ENCODE assay signal across 9 cellular contexts in genomic region chr19:800360-801029, GRCh38. TPM values are rescaled to one million over a fixed set of nuclear protein-coding genes. Genes with fewer than 3 reads are reported as not detected.
DNase-seq lines count a peak whose midpoint lies in the region; ATAC-seq and TF ChIP-seq lines count a peak whose summit lies in the region.
"Had no signal": no experiment of that assay in that cellular context is flagged by ENCODE, and none has a peak within 500 bp of the region (broad histone marks: within the 10 kb centered on the region; RNA-seq: fewer than 3 reads in every experiment).

No MANE protein-coding gene starts in this region.

- H3K4me3 ChIP-seq in cardiac muscle cell (no peak overlapping the region), body of pancreas (no peak overlapping the region), lung (no peak overlapping the region), vagina (peak overlapping the region; percentile 7 to 42)

- H3K36me3 ChIP-seq in cardiac muscle cell (peaks cover 15% of the 10 kb centered on the region), body of pancreas (replicated peaks in 1 of 2; ENCODE audit: insufficient read depth in 1 of 2, low read depth in 2 of 2) (peaks cover 15 to 18% of the 10 kb centered on the region in 2 donors), lung (ENCODE audit: control insufficient read depth in 2 of 2, insufficient read depth in 2 of 2, low read length in 2 of 2) (peaks cover 10 to 41% of the 10 kb centered on the region in 2 donors), vagina (peaks cover 0 to 26% of the 10 kb centered on the region in 2 donors)

- intact Hi-C loops in left ventricle myocardium superior (cut with micrococcal nuclease): no loop called here
- intact Hi-C loops in body of pancreas (cut with DNase I): no loop called here
- intact Hi-C loops in vagina (cut with DNase I): loop anchor here (5.0 kb wide), 1 partner anchor 47 kb away; no protein-coding TSS in a partner anchor

- TF ChIP-seq CTCF in cardiac muscle cell (IDR thresholded peaks at IDR 0.05; ENCODE audit: low read depth, low read length) (no peak), body of pancreas (IDR thresholded peaks at IDR 0.05) (no peak), lung (IDR thresholded peaks at IDR 0.05; ENCODE audit: control extremely low read depth, extremely low read depth) (no peak), vagina (IDR thresholded peaks at IDR 0.05) (no peak)

- peak overlapping the region; percentile 22 for H3K27ac ChIP-seq in cardiac muscle cell
- H3K27ac ChIP-seq in body of pancreas: peak overlapping the region; percentile 74 to 100 (median 98)
- H3K27ac ChIP-seq in lung (ENCODE audit: low read depth in 1 of 2, low read length in 1 of 2): peak overlapping the region; percentile 50 to 78
- H3K27ac ChIP-seq in vagina: peak overlapping the region; percentile 97

- peaks cover 37% of the 10 kb centered on the region for H3K4me1 ChIP-seq in cardiac muscle cell (ENCODE audit: low read depth)
- peaks cover 53% of the 10 kb centered on the region for H3K4me1 ChIP-seq in body of pancreas
- H3K4me1 ChIP-seq in lung (ENCODE audit: control insufficient read depth in 2 of 2, insufficient read depth in 2 of 2, low read length in 2 of 2): peaks cover 21 to 32% of the 10 kb centered on the region in 2 donors
- H3K4me1 ChIP-seq in vagina: peaks cover 69% of the 10 kb centered on the region

- WGBS in body of pancreas, 2 donors: 3 to 11% methylated on average over 14 to 17 of the region's 17 CpGs
- 29 to 46% methylated on average over 16 to 17 of the region's 17 CpGs for WGBS in lung, 2 donors

- no peaks in the 10 kb centered on the region for H3K9me3 ChIP-seq in cardiac muscle cell (ENCODE audit: low read depth)
- no peaks in the 10 kb centered on the region for H3K9me3 ChIP-seq in body of pancreas
- H3K9me3 ChIP-seq in lung (ENCODE audit: control insufficient read depth in 2 of 2, insufficient read depth in 1 of 2, low read length in 1 of 2): no peaks in the 10 kb centered on the region
- no peaks in the 10 kb centered on the region for H3K9me3 ChIP-seq in vagina

- TF ChIP-seq POLR2A in body of pancreas (IDR thresholded peaks at IDR 0.05) (peak; percentile 15 to 82 (median 82)), vagina (IDR thresholded peaks at IDR 0.05) (no peak)

- ATAC-seq in left ventricle myocardium superior: no peak
- no peak for ATAC-seq in body of pancreas
- ATAC-seq in lung (ENCODE audit: insufficient read depth, low FRiP score): no peak
- no peak for ATAC-seq in HG02763 (IDR thresholded peaks at IDR 0.05; ENCODE audit: unreplicated experiment)

- peak; percentile 0 to 63 for DNase-seq in cardiac muscle cell (ENCODE audit: low read depth in 1 of 2, low spot score in 1 of 2)
- DNase-seq in left ventricle myocardium superior: no peak
- DNase-seq in body of pancreas: peak; percentile 68 to 79 (median 72)
- no peak for DNase-seq in lung (ENCODE audit: low spot score)
- DNase-seq in vagina (ENCODE audit: extremely low spot score in 2 of 2): no peak
- DNase-seq in A172 (ENCODE audit: low spot score): no peak
- DNase-seq in NCI-H2107 treated with DMSO at 0.1 percent for 48 hours (lab: John Stamatoyannopoulos, UW; ENCODE audit: unreplicated experiment): no peak

- no peaks in the 10 kb centered on the region for H3K27me3 ChIP-seq in cardiac muscle cell
- no peaks in the 10 kb centered on the region for H3K27me3 ChIP-seq in body of pancreas
- H3K27me3 ChIP-seq in lung (ENCODE audit: control insufficient read depth, insufficient read depth): no peaks in the 10 kb centered on the region
- no peaks in the 10 kb centered on the region for H3K27me3 ChIP-seq in vagina

RNA-seq across cellular contexts. Expression of gene PTBP1, which starts 3.2 kb away (rescaled TPM):
- total RNA-seq in cardiac muscle cell (92.0 and 92.7 TPM in 2 replicates), left ventricle myocardium superior (58.1 TPM), body of pancreas (100 to 1,000 TPM in 1 of 2 donors, 10 to 100 TPM in 1; 78.9 to 100 TPM), lung (100 to 1,000 TPM; 256 to 321 TPM), vagina (230 TPM)
- polyA plus RNA-seq in cardiac muscle cell (110 and 111 TPM in 2 replicates), lung (100 to 1,000 TPM; 112 to 150 TPM)
- 171 and 174 TPM in 2 replicates for total RNA-seq in A172 (2014; rRNA removed; shearing (Covaris generic))

RNA-seq across cellular contexts. Expression of gene PLPPR3, which starts 21.3 kb away (rescaled TPM):
- total RNA-seq in cardiac muscle cell (70.8 and 88.2 TPM in 2 replicates), left ventricle myocardium superior (not detected), body of pancreas (not detected), lung (10 to 100 TPM in 1 of 2 donors, 1 to 10 TPM in 1; 8.1 to 14.1 TPM), vagina (not detected)
- polyA plus RNA-seq in cardiac muscle cell (65.7 and 92.9 TPM in 2 replicates), lung (1 to 10 TPM in 1 of 2 donors, under 1 TPM in 1; 0.91 to 4.2 TPM)
- total RNA-seq in A172 (2014; rRNA removed; shearing (Covaris generic)): 7.5 and 12.7 TPM in 2 replicates

RNA-seq across cellular contexts. Expression of gene AZU1, which starts 27.1 kb away (rescaled TPM):
- total RNA-seq in cardiac muscle cell: 1.4 and 5.7 TPM in 2 replicates
- 1.5 and 5.6 TPM in 2 replicates for polyA plus RNA-seq in cardiac muscle cell
- total RNA-seq in left ventricle myocardium superior: not detected
- total RNA-seq in body of pancreas: under 1 TPM in 1 of 2 donors, not detected in 1; 0.26 TPM
- total RNA-seq in lung: 1 to 10 TPM; 2.1 to 9.8 TPM
- 1 to 10 TPM; 2.0 to 6.7 TPM for polyA plus RNA-seq in lung
- not detected for total RNA-seq in vagina
- 0.36 TPM in 1 of 2 replicates, not detected in the other for total RNA-seq in A172 (2014; rRNA removed; shearing (Covaris generic))
- total RNA-seq: SK-MEL-5 had no signal

RNA-seq across cellular contexts. Expression of gene PRTN3, which starts 40.3 kb away (rescaled TPM):
- total RNA-seq in cardiac muscle cell (0.60 TPM in 1 of 2 replicates, not detected in the other), left ventricle myocardium superior (not detected), body of pancreas (under 1 TPM in 1 of 2 donors, not detected in 1; 0.99 TPM), lung (10 to 100 TPM in 1 of 2 donors, under 1 TPM in 1; 0.58 to 23.3 TPM), vagina (not detected)
- polyA plus RNA-seq in cardiac muscle cell (0.44 and 0.57 TPM in 2 replicates), lung (10 to 100 TPM in 1 of 2 donors, under 1 TPM in 1; 0.85 to 18.5 TPM)
- 0.14 and 0.16 TPM in 2 replicates for total RNA-seq in A172 (2014; rRNA removed; shearing (Covaris generic))
- total RNA-seq: SK-MEL-5 had no signal

RNA-seq across cellular contexts. Expression of gene MISP, which starts 49.6 kb away (rescaled TPM):
- 0.18 and 1.2 TPM in 2 replicates for total RNA-seq in cardiac muscle cell
- polyA plus RNA-seq in cardiac muscle cell: not detected in 2 replicates
- not detected for total RNA-seq in left ventricle myocardium superior
- 1 to 10 TPM in 1 of 2 donors, under 1 TPM in 1; 0.99 to 3.4 TPM for total RNA-seq in body of pancreas
- 10 to 100 TPM; 14.9 to 23.6 TPM for total RNA-seq in lung
- polyA plus RNA-seq in lung: 10 to 100 TPM; 20.5 to 23.7 TPM
- total RNA-seq in vagina: 0.49 TPM
- 58.6 and 86.2 TPM in 2 replicates for total RNA-seq in A172 (2014; rRNA removed; shearing (Covaris generic))
- total RNA-seq: SK-MEL-5 had no signal

Comparison
In these comparisons a context has a peak if more than half of its experiments do, and no peak if none do; other contexts are left out.
1. DNase-seq: peak in cardiac muscle cell (2 of 2) and body of pancreas (4 of 4); none in left ventricle myocardium superior (single experiment), lung (single experiment), vagina (0 of 2), A172 (single experiment) and NCI-H2107 treated with DMSO at 0.1 percent for 48 hours (single experiment).
2. H3K27ac ChIP-seq: peak in every context shown above with its lines; median percentile 98 in body of pancreas; 97 in vagina; 64 in lung; 22 in cardiac muscle cell.
3. H3K4me3 ChIP-seq: peak in vagina (2 of 2); none in cardiac muscle cell (single experiment), body of pancreas (0 of 2) and lung (single experiment).
4. POLR2A ChIP-seq: peak in body of pancreas (3 of 3); none in vagina (0 of 2).